22 cellular contexts compared by ENCODE assay signal in the genomic region with DNA sequence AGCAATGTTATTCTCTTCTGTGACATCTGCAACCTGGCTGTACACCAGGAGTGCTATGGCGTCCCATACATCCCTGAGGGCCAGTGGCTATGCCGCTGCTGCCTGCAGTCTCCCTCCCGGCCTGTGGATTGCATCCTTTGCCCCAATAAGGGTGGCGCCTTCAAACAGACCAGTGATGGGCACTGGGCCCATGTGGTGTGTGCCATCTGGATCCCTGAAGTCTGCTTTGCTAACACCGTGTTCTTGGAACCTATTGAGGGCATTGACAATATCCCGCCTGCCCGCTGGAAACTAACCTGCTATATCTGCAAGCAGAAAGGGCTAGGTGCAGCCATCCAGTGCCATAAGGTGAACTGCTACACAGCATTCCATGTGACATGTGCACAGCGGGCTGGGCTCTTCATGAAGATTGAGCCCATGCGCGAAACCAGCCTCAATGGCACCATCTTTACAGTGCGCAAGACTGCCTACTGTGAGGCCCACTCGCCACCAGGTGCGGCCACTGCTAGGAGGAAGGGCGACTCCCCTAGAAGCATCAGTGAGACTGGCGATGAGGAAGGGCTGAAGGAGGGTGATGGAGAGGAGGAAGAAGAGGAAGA. TPM values are rescaled to one million over a fixed set of nuclear protein-coding genes. Genes with fewer than 3 reads are reported as not detected.
DNase-seq lines count a peak whose midpoint lies in the region; ATAC-seq and TF ChIP-seq lines count a peak whose summit lies in the region.
"Had no signal": no experiment of that assay in that cellular context is flagged by ENCODE, and none has a peak within 500 bp of the region (broad histone marks: within the 10 kb centered on the region; RNA-seq: fewer than 3 reads in every experiment).

No MANE protein-coding gene starts in this region.

- peaks cover 59% of the 10 kb centered on the region for H3K36me3 Mint-ChIP-seq in endothelial cell (ENCODE audit: low read depth, unreplicated experiment)

- intact Hi-C loops in colonic mucosa (cut with DNase I) (no loop called here), left ventricle myocardium inferior (cut with micrococcal nuclease) (no loop called here)

- peaks cover 0 to 6% of the 10 kb centered on the region in 2 donors for H3K9me3 Mint-ChIP-seq in stimulated activated naive CD8-positive, alpha-beta T cell treated with anti-CD3 and anti-CD28 coated beads, Interleukin-15, amount 100 ng/mL, for 72 hours
- H3K9me3 Mint-ChIP-seq in endothelial cell (ENCODE audit: unreplicated experiment) = no peaks in the 10 kb centered on the region
- H3K9me3 Mint-ChIP-seq: activated CD4-positive, alpha-beta memory T cell treated with anti-CD3 and anti-CD28 coated beads for 36 hours; naive B cell had no signal

- H4K20me1 ChIP-seq in Loucy (ENCODE audit: insufficient read depth, low read length, poor library complexity, severe bottlenecking) = peaks cover 34% of the 10 kb centered on the region

- H3K27ac Mint-ChIP-seq in stimulated activated naive CD8-positive, alpha-beta T cell treated with anti-CD3 and anti-CD28 coated beads, Interleukin-15, amount 100 ng/mL, for 72 hours = peak overlapping the region in 1 of 2 donors; percentile 50
- no peak overlapping the region for H3K27ac Mint-ChIP-seq in endothelial cell (ENCODE audit: unreplicated experiment)
- H3K27ac Mint-ChIP-seq: activated CD4-positive, alpha-beta memory T cell treated with anti-CD3 and anti-CD28 coated beads for 36 hours; activated naive CD4-positive, alpha-beta T cell treated with anti-CD3 and anti-CD28 coated beads for 36 hours had no signal

- TF ChIP-seq CTCF in Loucy (conservative IDR thresholded peaks at IDR 0.05; ENCODE audit: low read length) = no peak
- no peak for TF ChIP-seq CTCF in endothelial cell (IDR thresholded peaks at IDR 0.05; ENCODE audit: unreplicated experiment)
- TF ChIP-seq CTCF in gastroesophageal sphincter (IDR thresholded peaks at IDR 0.05) = no peak
- TF ChIP-seq CTCF in colonic mucosa (IDR thresholded peaks at IDR 0.05) = no peak
- TF ChIP-seq CTCF in left ventricle myocardium inferior (IDR thresholded peaks at IDR 0.05; ENCODE audit: borderline replicate concordance) = no peak

- H3K9me3 ChIP-seq in Loucy (ENCODE audit: insufficient read depth, low read depth, low read length) (no peaks in the 10 kb centered on the region), gastroesophageal sphincter (no peaks in the 10 kb centered on the region), colonic mucosa (no peaks in the 10 kb centered on the region), left ventricle myocardium inferior (replicated peaks) (no peaks in the 10 kb centered on the region)
- H3K9me3 ChIP-seq: pancreas, thoracic aorta, vagina had no signal

- H3K4me1 Mint-ChIP-seq in stimulated activated naive CD8-positive, alpha-beta T cell treated with anti-CD3 and anti-CD28 coated beads, Interleukin-15, amount 100 ng/mL, for 72 hours = peaks cover 83% of the 10 kb centered on the region
- peaks cover 29% of the 10 kb centered on the region for H3K4me1 Mint-ChIP-seq in endothelial cell (ENCODE audit: unreplicated experiment)

- H3K36me3 ChIP-seq in Loucy (ENCODE audit: insufficient read depth, low read length) (peaks cover 14% of the 10 kb centered on the region; the same call in 1 of the 2 replicates), gastroesophageal sphincter (peaks cover 0 to 61% of the 10 kb centered on the region in 2 donors), colonic mucosa (peaks cover 10% of the 10 kb centered on the region), left ventricle myocardium inferior (peaks cover 57% of the 10 kb centered on the region)

- ATAC-seq in stimulated activated naive CD8-positive, alpha-beta T cell treated with anti-CD3 and anti-CD28 coated beads, Interleukin-15, amount 100 ng/mL, for 72 hours = no peak
- ATAC-seq in stimulated activated naive CD8-positive, alpha-beta T cell treated with anti-CD3 and anti-CD28 coated beads, Interleukin-15, Interleukin-2, amounts not matched to agents 100 U/mL and 50 U/mL, for 24 hours = no peak
- no peak for ATAC-seq in gastroesophageal sphincter
- ATAC-seq: left lobe of liver, pancreas had no signal

- H3K9me2 ChIP-seq in Loucy (replicated peaks; ENCODE audit: low read depth, low read length) = no peaks in the 10 kb centered on the region

- H3K27ac ChIP-seq in gastroesophageal sphincter (no peak overlapping the region), colonic mucosa (no peak overlapping the region), left ventricle myocardium inferior (replicated peaks) (no peak overlapping the region)
- H3K27ac ChIP-seq: pancreas, RWPE1, thoracic aorta, vagina had no signal

- H3K27me3 ChIP-seq in Loucy (ENCODE audit: insufficient read depth, low read length, poor library complexity, severe bottlenecking) (no peaks in the 10 kb centered on the region), gastroesophageal sphincter (no peaks in the 10 kb centered on the region), colonic mucosa (no peaks in the 10 kb centered on the region), left ventricle myocardium inferior (ENCODE audit: low read depth) (no peaks in the 10 kb centered on the region)
- H3K27me3 ChIP-seq: pancreas, vagina had no signal

- TF ChIP-seq EP300 in gastroesophageal sphincter (IDR thresholded peaks at IDR 0.05) = no peak

- H3K4me2 ChIP-seq in Loucy (ENCODE audit: low read depth, low read length, poor library complexity, severe bottlenecking) = peak overlapping the region; percentile 94

- peak overlapping the region; percentile 70 for H3K4me3 ChIP-seq in Loucy (ENCODE audit: low read length, poor library complexity, severe bottlenecking)
- H3K4me3 ChIP-seq in gastroesophageal sphincter = no peak overlapping the region
- no peak overlapping the region for H3K4me3 ChIP-seq in colonic mucosa
- H3K4me3 ChIP-seq in left ventricle myocardium inferior = no peak overlapping the region
- H3K4me3 ChIP-seq: pancreas, thoracic aorta, vagina had no signal

- no peak for DNase-seq in stimulated activated naive CD8-positive, alpha-beta T cell treated with anti-CD3 and anti-CD28 coated beads, Interleukin-15, amount 100 ng/mL, for 72 hours
- DNase-seq in stimulated activated naive CD8-positive, alpha-beta T cell treated with anti-CD3 and anti-CD28 coated beads, Interleukin-15, Interleukin-2, amounts not matched to agents 100 U/mL and 50 U/mL, for 24 hours = no peak
- DNase-seq in endothelial cell (ENCODE audit: low spot score) = no peak
- no peak for DNase-seq in colonic mucosa
- no peak for DNase-seq in left ventricle myocardium inferior
- DNase-seq: activated CD4-positive, alpha-beta memory T cell treated with anti-CD3 and anti-CD28 coated beads for 36 hours; activated CD4-positive, CD25-positive, alpha-beta regulatory T cell; activated naive CD4-positive, alpha-beta T cell treated with anti-CD3 and anti-CD28 coated beads for 36 hours; naive B cell; NCI-H1105; NCI-H2029; NCI-H2227 treated with DMSO at 0.1 percent for 48 hours; NCI-H69; pancreas; stimulated activated CD4-positive, alpha-beta T cell treated with anti-CD3 and anti-CD28 coated beads, Interleukin-2, amount 100 ng/mL, for 48 hours; T1000 had no signal

- H3K27me3 Mint-ChIP-seq in stimulated activated naive CD8-positive, alpha-beta T cell treated with anti-CD3 and anti-CD28 coated beads, Interleukin-15, amount 100 ng/mL, for 72 hours = no peaks in the 10 kb centered on the region
- peaks cover 5% of the 10 kb centered on the region for H3K27me3 Mint-ChIP-seq in endothelial cell (ENCODE audit: unreplicated experiment)
- H3K27me3 Mint-ChIP-seq: activated CD4-positive, alpha-beta memory T cell treated with anti-CD3 and anti-CD28 coated beads for 36 hours; naive B cell had no signal

- H3K9ac ChIP-seq in Loucy (ENCODE audit: low read depth, low read length, poor library complexity, severe bottlenecking) = no peak overlapping the region
- no peak overlapping the region for H3K9ac ChIP-seq in colonic mucosa (ENCODE audit: low read depth in 2 of 2, low read length in 2 of 2)

- H2AFZ ChIP-seq in Loucy (ENCODE audit: low read length) = no peak overlapping the region

- peaks cover 79% of the 10 kb centered on the region for H3K79me2 ChIP-seq in Loucy (ENCODE audit: insufficient read depth, low read length)

- TF ChIP-seq POLR2A in gastroesophageal sphincter (IDR thresholded peaks at IDR 0.05) = no peak

- peaks cover 5% of the 10 kb centered on the region; the same call in 1 of the 2 replicates for H3F3A ChIP-seq in Loucy (ENCODE audit: low read depth)

- H3K4me3 Mint-ChIP-seq in stimulated activated naive CD8-positive, alpha-beta T cell treated with anti-CD3 and anti-CD28 coated beads, Interleukin-15, amount 100 ng/mL, for 72 hours = peak overlapping the region; percentile 3 to 7
- H3K4me3 Mint-ChIP-seq in endothelial cell (ENCODE audit: unreplicated experiment) = peak overlapping the region; percentile 53
- H3K4me3 Mint-ChIP-seq: activated CD4-positive, alpha-beta memory T cell treated with anti-CD3 and anti-CD28 coated beads for 36 hours; activated naive CD4-positive, alpha-beta T cell treated with anti-CD3 and anti-CD28 coated beads for 36 hours had no signal

- 100% methylated on average over 1 of the region's 15 CpGs; no CpG with 5 or more reads in 1 of the 2 donors for WGBS in gastroesophageal sphincter (ENCODE audit: low coverage in 1 of 2), 2 donors

- H3K4me1 ChIP-seq in Loucy (ENCODE audit: insufficient read depth, low read length, poor library complexity, severe bottlenecking) = peaks cover 64% of the 10 kb centered on the region
- H3K4me1 ChIP-seq in gastroesophageal sphincter = peaks cover 2 to 49% (median 12%) of the 10 kb centered on the region in 3 donors
- H3K4me1 ChIP-seq in colonic mucosa = no peaks in the 10 kb centered on the region
- H3K4me1 ChIP-seq in left ventricle myocardium inferior = peaks cover 38% of the 10 kb centered on the region

RNA-seq across cellular contexts. Expression of a gene that starts 4.6 kb away (rescaled TPM):
- 37.6 TPM for total RNA-seq in endothelial cell (ENCODE audit: unreplicated experiment)
- 10 to 100 TPM; 19.0 to 36.7 (median 20.4) TPM for total RNA-seq in gastroesophageal sphincter
- total RNA-seq in colonic mucosa = 10 to 100 TPM; 61.3 to 68.2 TPM
- 18.0 TPM for total RNA-seq in left ventricle myocardium inferior
